ENCODE assay signal across 8 cellular contexts in genomic region chr6:42959917-42960242, GRCh38. TPM values are rescaled to one million over a fixed set of nuclear protein-coding genes. Genes with fewer than 3 reads are reported as not detected.
A peak's percentile ranks its signal among the peaks of the same experiment; 100 is the strongest.
DNase-seq lines count a peak whose midpoint lies in the region; ATAC-seq and TF ChIP-seq lines count a peak whose summit lies in the region.

No MANE protein-coding gene starts in this region.

- peaks cover 0 to 24% (median 16%) of the 10 kb centered on the region in 7 donors for H3K4me1 Mint-ChIP-seq in naive thymus-derived CD4-positive, alpha-beta T cell

- H3K9ac ChIP-seq in MM.1S (ENCODE audit: low read length), result no peak overlapping the region

- no peaks in the 10 kb centered on the region for H3K36me3 ChIP-seq in MM.1S (replicated peaks; ENCODE audit: insufficient read depth, low read length)
- H3K36me3 ChIP-seq in naive thymus-derived CD4-positive, alpha-beta T cell (ENCODE audit: control insufficient read depth in 2 of 3, insufficient read depth in 3 of 3, low read length in 3 of 3), result peaks cover 0 to 25% (median 0%) of the 10 kb centered on the region in 3 experiments

- POLR2A ChIA-PET in naive thymus-derived CD4-positive, alpha-beta T cell (lab: Charles Lee), result interaction anchor here (1.3 to 2.5 kb wide), 3 partner anchors 10 to 31 kb away, joined by 3 to 13 read pairs (median 4); partner anchors contain the start of gene PEX6

- intact Hi-C loops in naive thymus-derived CD4-positive, alpha-beta T cell (cut with micrococcal nuclease), result loop anchor here in 1 of 2 donors (1.0 to 5.0 kb wide), 3 partner anchors 25 to 58 kb away; partner anchors contain the start of genes CNPY3 and PPP2R5D

- DNase-seq in 8988T (peak; percentile 10), MM.1S (no peak), epithelial cell of esophagus (ENCODE audit: low read depth) (no peak), RPMI8226 (no peak), OCI-M1 (lab: John Stamatoyannopoulos, UW) (no peak)
- no peak for DNase-seq in naive thymus-derived CD4-positive, alpha-beta T cell

- TF ChIP-seq CTCF in MM.1S (IDR thresholded peaks at IDR 0.05; ENCODE audit: low read length) (no peak), epithelial cell of esophagus (IDR thresholded peaks at IDR 0.05; ENCODE audit: insufficient read depth, low read depth, low read length, missing control alignments) (no peak)

- H3K27me3 ChIP-seq in MM.1S (replicated peaks; ENCODE audit: insufficient read depth, low read length), result no peaks in the 10 kb centered on the region
- H3K27me3 ChIP-seq in naive thymus-derived CD4-positive, alpha-beta T cell (ENCODE audit: control insufficient read depth in 2 of 2, insufficient read depth in 2 of 2, low read length in 2 of 2), result no peaks in the 10 kb centered on the region

- no peaks in the 10 kb centered on the region for H3K9me2 ChIP-seq in MM.1S (replicated peaks; ENCODE audit: insufficient read depth, low read length)

- CTCF ChIA-PET in naive thymus-derived CD4-positive, alpha-beta T cell (lab: Charles Lee), result no interaction called here

- peak overlapping the region; percentile 77; the same call in 1 of the 2 replicates for H3K4me2 ChIP-seq in MM.1S (ENCODE audit: low read depth, low read length)

- H3K9me3 Mint-ChIP-seq in naive thymus-derived CD4-positive, alpha-beta T cell, result no peaks in the 10 kb centered on the region

- H4K20me1 ChIP-seq in MM.1S (ENCODE audit: insufficient read depth, low read length), result no peaks in the 10 kb centered on the region

- no peaks in the 10 kb centered on the region; the same call in 1 of the 2 replicates for H3F3A ChIP-seq in MM.1S (ENCODE audit: insufficient read depth, low read length)

- no peak for ATAC-seq in naive thymus-derived CD4-positive, alpha-beta T cell
- ATAC-seq in GM18909 (IDR thresholded peaks at IDR 0.05; ENCODE audit: poor library complexity, unreplicated experiment) (no peak), HG02588 (IDR thresholded peaks at IDR 0.05; ENCODE audit: unreplicated experiment) (no peak)

- H3K9me3 ChIP-seq in MM.1S (replicated peaks; ENCODE audit: insufficient read depth, low read length), result no peaks in the 10 kb centered on the region
- no peaks in the 10 kb centered on the region for H3K9me3 ChIP-seq in naive thymus-derived CD4-positive, alpha-beta T cell (ENCODE audit: control insufficient read depth in 2 of 3, low read length in 3 of 3)

- H3K36me3 Mint-ChIP-seq in naive thymus-derived CD4-positive, alpha-beta T cell, result peaks cover 0 to 12% (median 5%) of the 10 kb centered on the region in 5 donors

- no peaks in the 10 kb centered on the region for H3K79me2 ChIP-seq in MM.1S (ENCODE audit: low read length)

- H3K27me3 Mint-ChIP-seq in naive thymus-derived CD4-positive, alpha-beta T cell, result peaks cover 0 to 19% (median 0%) of the 10 kb centered on the region in 5 donors

- peak overlapping the region in 3 of 9 donors; percentile 32 to 75 (median 34) for H3K27ac Mint-ChIP-seq in naive thymus-derived CD4-positive, alpha-beta T cell

- peak overlapping the region; percentile 66; the same call in 1 of the 2 replicates for H3K4me3 ChIP-seq in MM.1S (ENCODE audit: low read length)
- peak overlapping the region; percentile 47 for H3K4me3 ChIP-seq in epithelial cell of esophagus (ENCODE audit: low read length)
- H3K4me3 ChIP-seq in naive thymus-derived CD4-positive, alpha-beta T cell (ENCODE audit: low read length), result peak overlapping the region; percentile 57

- no peak overlapping the region for H3K27ac ChIP-seq in MM.1S (ENCODE audit: low read length)
- H3K27ac ChIP-seq in naive thymus-derived CD4-positive, alpha-beta T cell (ENCODE audit: low read depth, low read length), result no peak overlapping the region

- H2AFZ ChIP-seq in MM.1S (ENCODE audit: low read length), result peak overlapping the region; percentile 49; the same call in 1 of the 2 replicates

- peak overlapping the region; percentile 62 to 86 (median 77) for H3K4me3 Mint-ChIP-seq in naive thymus-derived CD4-positive, alpha-beta T cell

- H3K4me1 ChIP-seq in MM.1S (ENCODE audit: low read length), result no peaks in the 10 kb centered on the region
- peaks cover 0 to 5% of the 10 kb centered on the region in 2 donors for H3K4me1 ChIP-seq in naive thymus-derived CD4-positive, alpha-beta T cell (ENCODE audit: control insufficient read depth in 2 of 2, insufficient read depth in 2 of 2, low read length in 2 of 2)

RNA-seq across cellular contexts. Expression of gene GNMT, which starts 0.7 kb away (rescaled TPM):
- total RNA-seq in naive thymus-derived CD4-positive, alpha-beta T cell, result 1 to 10 TPM in 3 of 5 experiments, under 1 TPM in 2; 0.95 to 2.6 (median 1.1) TPM
- not detected for polyA plus RNA-seq in naive thymus-derived CD4-positive, alpha-beta T cell

RNA-seq across cellular contexts. Expression of gene PEX6, which starts 19.1 kb away (rescaled TPM):
- total RNA-seq in naive thymus-derived CD4-positive, alpha-beta T cell, result 10 to 100 TPM; 14.1 to 42.3 (median 28.0) TPM
- 10 to 100 TPM; 21.2 to 24.6 TPM for polyA plus RNA-seq in naive thymus-derived CD4-positive, alpha-beta T cell

RNA-seq across cellular contexts. Expression of gene PPP2R5D, which starts 24.5 kb away (rescaled TPM):
- total RNA-seq in naive thymus-derived CD4-positive, alpha-beta T cell, result 10 to 100 TPM; 19.7 to 60.4 (median 28.2) TPM
- polyA plus RNA-seq in naive thymus-derived CD4-positive, alpha-beta T cell, result 10 to 100 TPM; 21.5 to 34.0 TPM

RNA-seq across cellular contexts. Expression of gene CNPY3, which starts 30.6 kb away (rescaled TPM):
- 10 to 100 TPM; 58.6 to 98.9 (median 87.4) TPM for total RNA-seq in naive thymus-derived CD4-positive, alpha-beta T cell
- 100 to 1,000 TPM in 1 of 2 donors, 10 to 100 TPM in 1; 92.7 to 134 TPM for polyA plus RNA-seq in naive thymus-derived CD4-positive, alpha-beta T cell

RNA-seq across cellular contexts. Expression of gene PTCRA, which starts 44.0 kb away (rescaled TPM):
- under 1 TPM in 2 of 5 experiments, not detected in 3; 0.56 to 0.93 TPM for total RNA-seq in naive thymus-derived CD4-positive, alpha-beta T cell
- polyA plus RNA-seq in naive thymus-derived CD4-positive, alpha-beta T cell, result not detected
